ENCODE assay signal across 10 cellular contexts in genomic region chr3:152308475-152308844, GRCh38. TPM values are rescaled to one million over a fixed set of nuclear protein-coding genes. Genes with fewer than 3 reads are reported as not detected.
DNase-seq lines count a peak whose midpoint lies in the region; ATAC-seq and TF ChIP-seq lines count a peak whose summit lies in the region.
"Had no signal": no experiment of that assay in that cellular context is flagged by ENCODE, and none has a peak within 500 bp of the region (broad histone marks: within the 10 kb centered on the region; RNA-seq: fewer than 3 reads in every experiment).

No MANE protein-coding gene starts in this region.

- no peaks in the 10 kb centered on the region for H3K36me3 ChIP-seq in cardiac muscle cell

- ATAC-seq in left ventricle myocardium superior (no peak), HG03097 (IDR thresholded peaks at IDR 0.05; ENCODE audit: low FRiP score, unreplicated experiment) (no peak)

- H3K4me3 Mint-ChIP-seq in nephron, result no peak overlapping the region

- peak overlapping the region; percentile 36 to 91 (median 51) for H3K27ac Mint-ChIP-seq in nephron

- peaks cover 35% of the 10 kb centered on the region for H3K4me1 Mint-ChIP-seq in nephron

- no peaks in the 10 kb centered on the region for H3K9me3 Mint-ChIP-seq in nephron

- DNase-seq in cardiac muscle cell (ENCODE audit: low read depth in 1 of 2, low spot score in 1 of 2), result no peak
- DNase-seq in left ventricle myocardium superior, result no peak
- DNase-seq in dorsolateral prefrontal cortex, result no peak
- no peak for DNase-seq in SIG-M5 (lab: John Stamatoyannopoulos, UW)
- no peak for DNase-seq in NOMO-1 treated with dmso at 0.1 percent for 144 hours (lab: John Stamatoyannopoulos, UW; ENCODE audit: unreplicated experiment)
- DNase-seq in NCI-H2081 (lab: John Stamatoyannopoulos, UW), result no peak
- DNase-seq: NCI-H526 treated with DMSO at 0.1 percent for 48 hours had no signal

- intact Hi-C loops in left ventricle myocardium superior (cut with micrococcal nuclease) (no loop called here), dorsolateral prefrontal cortex (cut with DNase I) (no loop called here)

- H3K27me3 Mint-ChIP-seq in nephron (ENCODE audit: low read depth), result no peaks in the 10 kb centered on the region

- H3K27me3 ChIP-seq in cardiac muscle cell (no peaks in the 10 kb centered on the region), dorsolateral prefrontal cortex (no peaks in the 10 kb centered on the region)
- H3K27me3 ChIP-seq: BLaER1 had no signal

- peaks cover 21% of the 10 kb centered on the region for H3K4me1 ChIP-seq in cardiac muscle cell (ENCODE audit: low read depth)
- H3K4me1 ChIP-seq: BLaER1 had no signal

- no peaks in the 10 kb centered on the region for H3K9me3 ChIP-seq in cardiac muscle cell (ENCODE audit: low read depth)

- H3K27ac ChIP-seq in cardiac muscle cell, result peak overlapping the region; percentile 6
- peak overlapping the region in 46 of 59 donors; percentile 1 to 73 (median 50) for H3K27ac ChIP-seq in dorsolateral prefrontal cortex
- H3K27ac ChIP-seq: BLaER1 had no signal

- H3K36me3 Mint-ChIP-seq in nephron (ENCODE audit: low read depth), result peaks cover 6% of the 10 kb centered on the region

- TF ChIP-seq CTCF in cardiac muscle cell (IDR thresholded peaks at IDR 0.05; ENCODE audit: low read depth, low read length) (no peak), dorsolateral prefrontal cortex (IDR thresholded peaks at IDR 0.05 in 54 of 56, conservative IDR thresholded peaks at IDR 0.05 in 2 of 56; ENCODE audit: low read depth in 1 of 56, partially characterized antibody in 56 of 56) (no peak), nephron (IDR thresholded peaks at IDR 0.05; ENCODE audit: unreplicated experiment in 3 of 3) (no peak)

- H3K4me3 ChIP-seq in cardiac muscle cell, result no peak overlapping the region
- H3K4me3 ChIP-seq in dorsolateral prefrontal cortex, result no peak overlapping the region
- H3K4me3 ChIP-seq: BLaER1 had no signal

RNA-seq across cellular contexts. Expression of gene MBNL1, which starts 39.7 kb away (rescaled TPM):
- total RNA-seq in cardiac muscle cell, result 72.7 and 75.1 TPM in 2 replicates
- 18.1 and 21.2 TPM in 2 replicates for polyA plus RNA-seq in cardiac muscle cell
- total RNA-seq in left ventricle myocardium superior, result 172 TPM
- 100 to 1,000 TPM; 106 to 168 (median 132) TPM for total RNA-seq in dorsolateral prefrontal cortex
